9 cellular contexts compared by ENCODE assay signal in genomic region chr17:75685508-75685907, GRCh38. TPM values are rescaled to one million over a fixed set of nuclear protein-coding genes. Genes with fewer than 3 reads are reported as not detected.
DNase-seq lines count a peak whose midpoint lies in the region; ATAC-seq, FAIRE-seq and TF ChIP-seq lines count a peak whose summit lies in the region.
"Had no signal": no experiment of that assay in that cellular context is flagged by ENCODE, and none has a peak within 500 bp of the region (broad histone marks: within the 10 kb centered on the region; RNA-seq: fewer than 3 reads in every experiment).

No MANE protein-coding gene starts in this region.

- ATAC-seq in lower lobe of right lung (peak in 1 of 2 donors; percentile 43), GM19455 (IDR thresholded peaks at IDR 0.05; ENCODE audit: unreplicated experiment) (no peak), HG03135 (IDR thresholded peaks at IDR 0.05; ENCODE audit: unreplicated experiment) (no peak)

- intact Hi-C loops in lower lobe of right lung (cut with DNase I): no loop called here
- intact Hi-C loops in thyroid gland (cut with DNase I): no loop called here

- FAIRE-seq in bronchial epithelial cell (lab: Jason Lieb, UNC): no peak

- TF ChIP-seq EP300 in suprapubic skin (IDR thresholded peaks at IDR 0.05): no peak

- DNase-seq in bronchial epithelial cell (ENCODE audit: low read depth) (peak; percentile 67), lower lobe of right lung (no peak), suprapubic skin (ENCODE audit: low spot score in 2 of 2) (no peak), thyroid gland (no peak)
- DNase-seq: DND-41; stimulated activated CD8-positive, alpha-beta memory T cell treated with anti-CD3 and anti-CD28 coated beads, Interleukin-4, amount 100 ng/mL, for 48 hours had no signal

- H2AFZ ChIP-seq in OCI-LY1 (ENCODE audit: low read length): no peak overlapping the region

- H3K4me1 ChIP-seq in OCI-LY1 (ENCODE audit: insufficient read depth, low read length, severe bottlenecking) (peaks cover 54% of the 10 kb centered on the region), lower lobe of right lung (peaks cover 68% of the 10 kb centered on the region), suprapubic skin (peaks cover 94% of the 10 kb centered on the region), thyroid gland (peaks cover 8 to 42% of the 10 kb centered on the region in 2 donors)

- no peaks in the 10 kb centered on the region for H4K20me1 ChIP-seq in OCI-LY1 (ENCODE audit: insufficient read depth, low read length)

- peak overlapping the region; percentile 36; the same call in 1 of the 2 replicates for H3K4me2 ChIP-seq in OCI-LY1 (ENCODE audit: low read length)

- H3K4me3 ChIP-seq in OCI-LY1 (ENCODE audit: low read depth, low read length, poor library complexity, severe bottlenecking) (no peak overlapping the region), bronchial epithelial cell (ENCODE audit: low read depth, low read length) (no peak overlapping the region), lower lobe of right lung (no peak overlapping the region), suprapubic skin (no peak overlapping the region), thyroid gland (replicated peaks in 1 of 3) (no peak overlapping the region)

- 0 out of 2 replicates have a peak, but pooled peaks cover 6% of the 10 kb centered on the region for H3K79me2 ChIP-seq in OCI-LY1 (ENCODE audit: insufficient read depth, low read length)

- H3K9me3 ChIP-seq in OCI-LY1 (ENCODE audit: low read length): no peaks in the 10 kb centered on the region
- H3K9me3 ChIP-seq in lower lobe of right lung: no peaks in the 10 kb centered on the region
- H3K9me3 ChIP-seq in suprapubic skin: no peaks in the 10 kb centered on the region
- no peaks in the 10 kb centered on the region for H3K9me3 ChIP-seq in thyroid gland

- peaks cover 25% of the 10 kb centered on the region; the same call in 1 of the 2 replicates for H3K36me3 ChIP-seq in OCI-LY1 (ENCODE audit: insufficient read depth, low read length)
- H3K36me3 ChIP-seq in bronchial epithelial cell (ENCODE audit: control insufficient read depth, insufficient read depth, low read length): no peaks in the 10 kb centered on the region
- H3K36me3 ChIP-seq in lower lobe of right lung: peaks cover 30% of the 10 kb centered on the region
- H3K36me3 ChIP-seq in suprapubic skin: no peaks in the 10 kb centered on the region
- peaks cover 0 to under 1% of the 10 kb centered on the region in 2 donors for H3K36me3 ChIP-seq in thyroid gland

- no peak for TF ChIP-seq POLR2A in suprapubic skin (IDR thresholded peaks at IDR 0.05)
- no peak for TF ChIP-seq POLR2A in thyroid gland (IDR thresholded peaks at IDR 0.05)

- 41% methylated on average over 3 of the region's 3 CpGs for WGBS in suprapubic skin
- WGBS in thyroid gland, 2 donors: 73 to 85% methylated on average over 3 of the region's 3 CpGs

- peak overlapping the region; percentile 93 for H3K27ac ChIP-seq in OCI-LY1 (ENCODE audit: low read depth, low read length, poor library complexity, severe bottlenecking)
- peak overlapping the region; percentile 63 for H3K27ac ChIP-seq in lower lobe of right lung
- peak overlapping the region; percentile 97 for H3K27ac ChIP-seq in suprapubic skin
- peak overlapping the region in 1 of 3 donors; percentile 28 for H3K27ac ChIP-seq in thyroid gland

- H3F3A ChIP-seq in OCI-LY1 (ENCODE audit: insufficient read depth, low read length): no peaks in the 10 kb centered on the region

- no peak overlapping the region for H3K9ac ChIP-seq in OCI-LY1 (ENCODE audit: low read length)

- TF ChIP-seq CTCF in OCI-LY1 (IDR thresholded peaks at IDR 0.05; ENCODE audit: low read length) (no peak), bronchial epithelial cell (IDR thresholded peaks at IDR 0.05; ENCODE audit: insufficient read depth, low read length, severe bottlenecking) (no peak), lower lobe of right lung (IDR thresholded peaks at IDR 0.05) (no peak), suprapubic skin (IDR thresholded peaks at IDR 0.05) (no peak), thyroid gland (IDR thresholded peaks at IDR 0.05) (no peak)

- H3K27me3 ChIP-seq in OCI-LY1 (ENCODE audit: insufficient read depth, low read length) (no peaks in the 10 kb centered on the region), bronchial epithelial cell (ENCODE audit: control insufficient read depth, insufficient read depth, low read length) (no peaks in the 10 kb centered on the region), lower lobe of right lung (ENCODE audit: low read depth) (no peaks in the 10 kb centered on the region), suprapubic skin (no peaks in the 10 kb centered on the region), thyroid gland (no peaks in the 10 kb centered on the region)

- H3K9me2 ChIP-seq in OCI-LY1 (ENCODE audit: low read depth, low read length): no peaks in the 10 kb centered on the region

RNA-seq across cellular contexts. Expression of gene SAP30BP, which starts 18.4 kb away (rescaled TPM):
- 58.4 and 65.0 TPM in 2 replicates for total RNA-seq in bronchial epithelial cell
- total RNA-seq in lower lobe of right lung: 73.0 TPM
- 100 to 1,000 TPM in 1 of 4 donors, 10 to 100 TPM in 3; 67.0 to 104 (median 86.3) TPM for total RNA-seq in suprapubic skin
- total RNA-seq in thyroid gland: 10 to 100 TPM; 52.5 to 83.6 (median 72.7) TPM

RNA-seq across cellular contexts. Expression of gene RECQL5, which starts 18.6 kb away (rescaled TPM):
- total RNA-seq in bronchial epithelial cell (11.6 and 28.9 TPM in 2 replicates), lower lobe of right lung (39.4 TPM), suprapubic skin (100 to 1,000 TPM in 1 of 4 donors, 10 to 100 TPM in 3; 35.3 to 129 (median 63.6) TPM), thyroid gland (10 to 100 TPM; 41.9 to 91.8 (median 70.1) TPM)

RNA-seq across cellular contexts. Expression of gene ITGB4, which starts 35.8 kb away (rescaled TPM):
- total RNA-seq in bronchial epithelial cell (297 and 565 TPM in 2 replicates), lower lobe of right lung (34.7 TPM), suprapubic skin (100 to 1,000 TPM; 382 to 583 (median 474) TPM), thyroid gland (10 to 100 TPM; 19.7 to 27.3 (median 23.1) TPM)

RNA-seq across cellular contexts. Expression of gene SMIM5, which starts 52.3 kb away (rescaled TPM):
- total RNA-seq in bronchial epithelial cell: 3.9 and 7.4 TPM in 2 replicates
- total RNA-seq in lower lobe of right lung: 2.7 TPM
- 10 to 100 TPM in 2 of 4 donors, 1 to 10 TPM in 2; 1.7 to 11.8 (median 8.6) TPM for total RNA-seq in suprapubic skin
- 10 to 100 TPM in 2 of 4 donors, 1 to 10 TPM in 2; 2.3 to 13.6 (median 7.9) TPM for total RNA-seq in thyroid gland
